Comparison of ENCODE assay signal across 9 cellular contexts in the genomic region with DNA sequence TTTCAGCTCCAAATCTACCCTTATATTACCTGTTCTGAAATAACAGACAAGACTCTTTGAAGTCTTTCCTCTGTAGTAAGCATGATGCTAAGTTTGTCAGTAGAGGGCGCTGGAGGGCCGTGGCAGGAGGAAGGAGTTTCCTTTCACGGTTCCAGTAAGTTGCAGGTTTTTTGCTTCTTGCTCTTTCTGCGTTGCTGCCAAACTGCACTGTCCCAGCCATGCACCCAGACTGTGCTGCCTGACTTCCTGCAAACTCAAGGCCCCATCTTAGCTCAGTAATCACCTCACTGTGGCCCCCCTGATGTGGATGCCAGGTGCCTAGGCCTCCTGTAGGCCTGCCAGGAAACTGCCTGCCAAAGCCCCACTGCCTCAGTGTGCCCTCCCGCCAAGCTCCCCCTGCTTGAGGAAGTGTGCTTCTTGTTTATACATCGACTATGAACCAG.
DNase-seq lines count a peak whose midpoint lies in the region; ATAC-seq lines count a peak whose summit lies in the region.
"Had no signal": no experiment of that assay in that cellular context is flagged by ENCODE, and none has a peak within 500 bp of the region (broad histone marks: within the 10 kb centered on the region; RNA-seq: fewer than 3 reads in every experiment).

No MANE protein-coding gene starts in this region.

- no peaks in the 10 kb centered on the region for H3K27me3 Mint-ChIP-seq in activated T-cell treated with anti-CD3 and anti-CD28 coated beads, Interleukin-2, amount 50 U/mL, for 72 hours (ENCODE audit: low read depth)
- H3K27me3 Mint-ChIP-seq: central memory CD8-positive, alpha-beta T cell had no signal

- DNase-seq in ELR (ENCODE audit: low read depth) (peak; percentile 79), HK-2 (ENCODE audit: unreplicated experiment) (peak; percentile 72), NCI-H526 treated with DMSO at 0.1 percent for 48 hours (lab: John Stamatoyannopoulos, UW) (peak; percentile 62), Right ventricle myocardium superior (peak; percentile 74), pulmonary artery endothelial cell (ENCODE audit: low read depth, low spot score) (peak; percentile 41), OCI-M2 (lab: John Stamatoyannopoulos, UW; ENCODE audit: unreplicated experiment) (no peak)
- DNase-seq in activated T-cell treated with anti-CD3 and anti-CD28 coated beads, Interleukin-2, amount 50 U/mL, for 72 hours, result peak; percentile 67 to 71

- no peaks in the 10 kb centered on the region for H3K36me3 Mint-ChIP-seq in activated T-cell treated with anti-CD3 and anti-CD28 coated beads, Interleukin-2, amount 50 U/mL, for 72 hours (ENCODE audit: insufficient read depth in 2 of 2)

- no peaks in the 10 kb centered on the region for H3K9me3 Mint-ChIP-seq in activated T-cell treated with anti-CD3 and anti-CD28 coated beads, Interleukin-2, amount 50 U/mL, for 72 hours

- no peaks in the 10 kb centered on the region for H3K4me1 Mint-ChIP-seq in activated T-cell treated with anti-CD3 and anti-CD28 coated beads, Interleukin-2, amount 50 U/mL, for 72 hours (ENCODE audit: low read depth)
- H3K4me1 Mint-ChIP-seq: central memory CD8-positive, alpha-beta T cell had no signal

- H3K27ac Mint-ChIP-seq in activated T-cell treated with anti-CD3 and anti-CD28 coated beads, Interleukin-2, amount 50 U/mL, for 72 hours, result no peak overlapping the region

- H3K4me3 Mint-ChIP-seq in activated T-cell treated with anti-CD3 and anti-CD28 coated beads, Interleukin-2, amount 50 U/mL, for 72 hours, result no peak overlapping the region
- H3K4me3 Mint-ChIP-seq: central memory CD8-positive, alpha-beta T cell had no signal

- intact Hi-C loops in Right ventricle myocardium superior (cut with DNase I), result loop anchor here (5.0 kb wide), 1 partner anchor 38 kb away; no protein-coding TSS in a partner anchor

- peak; percentile 92 for ATAC-seq in GM21447 (IDR thresholded peaks at IDR 0.05; ENCODE audit: unreplicated experiment)
- peak; percentile 51 to 69 for ATAC-seq in activated T-cell treated with anti-CD3 and anti-CD28 coated beads, Interleukin-2, amount 50 U/mL, for 72 hours (replicated peaks in 1 of 2)
- ATAC-seq in Right ventricle myocardium superior (ENCODE audit: poor library complexity), result peak; percentile 80
